In genomic region chr6:117550618-117551242, GRCh38 we compare ENCODE assay signal across 2 cellular contexts.
TF ChIP-seq lines count a peak whose summit lies in the region.

No MANE protein-coding gene starts in this region.

TF ChIP-seq in GM23338, 12 proteins besides CTCF, POLR2A, EP300 and RAD21:
- no peak for TF ChIP-seq EZH2 (IDR thresholded peaks at IDR 0.05; ENCODE audit: low read depth, unreplicated experiment)
- TF ChIP-seq NANOG (IDR thresholded peaks at IDR 0.05; ENCODE audit: borderline replicate concordance), result no peak
- TF ChIP-seq JUNB (IDR thresholded peaks at IDR 0.05; ENCODE audit: unreplicated experiment), result no peak
- TF ChIP-seq REST (IDR thresholded peaks at IDR 0.05; ENCODE audit: unreplicated experiment), result no peak
- no peak for TF ChIP-seq ZNF114 (CRISPR knock-in tag; IDR thresholded peaks at IDR 0.05)
- TF ChIP-seq EZH2phosphoT487 (IDR thresholded peaks at IDR 0.05; ENCODE audit: unreplicated experiment), result no peak
- TF ChIP-seq STAT1 (IDR thresholded peaks at IDR 0.05; ENCODE audit: unreplicated experiment), result no peak
- TF ChIP-seq POLR2AphosphoS5 (IDR thresholded peaks at IDR 0.05; ENCODE audit: low read depth), result no peak
- no peak for TF ChIP-seq ZNF462 (CRISPR knock-in tag; IDR thresholded peaks at IDR 0.05)
- TF ChIP-seq CREB1 (CRISPR knock-in tag; IDR thresholded peaks at IDR 0.05; ENCODE audit: low read depth), result no peak

TF ChIP-seq in K562, 482 proteins besides CTCF, POLR2A, EP300 and RAD21:
- TF ChIP-seq MNT (conservative IDR thresholded peaks at IDR 0.05) (no peak), ZNF77 (CRISPR knock-in tag; IDR thresholded peaks at IDR 0.05) (no peak), PYGO2 (tag; IDR thresholded peaks at IDR 0.05) (no peak), TFAM (CRISPR knock-in tag; conservative IDR thresholded peaks at IDR 0.05) (no peak), ZNF778 (CRISPR knock-in tag; IDR thresholded peaks at IDR 0.05) (no peak), TBP (optimal IDR thresholded peaks at IDR 0.05; ENCODE audit: low read depth, low read length) (no peak), ZBED1 (IDR thresholded peaks at IDR 0.05) (no peak), MAFG (tag; conservative IDR thresholded peaks at IDR 0.05) (no peak), ASH1L (IDR thresholded peaks at IDR 0.05; ENCODE audit: borderline replicate concordance, low read depth, partially characterized antibody) (no peak), SMARCB1 (IDR thresholded peaks at IDR 0.05; ENCODE audit: insufficient read length, low read depth) (no peak), ZNF384 (IDR thresholded peaks at IDR 0.05; ENCODE audit: low read depth, low read length) (no peak), NEUROD1 (IDR thresholded peaks at IDR 0.05; ENCODE audit: borderline replicate concordance, low read depth, low read length, partially characterized antibody) (no peak), CREBBP (IDR thresholded peaks at IDR 0.05; ENCODE audit: low read depth, low read length) (no peak), LARP7 (IDR thresholded peaks at IDR 0.05) (no peak), ATF1 (CRISPR knock-in tag; IDR thresholded peaks at IDR 0.05) (no peak), ATF1 (tag; IDR thresholded peaks at IDR 0.05) (no peak)
TF ChIP-seq in K562: peak in this region for 0.
